35 cellular contexts compared by ENCODE assay signal in genomic region chrX:99461223-99461622, GRCh38.
"Had no signal": no experiment of that assay in that cellular context is flagged by ENCODE, and none has a peak within 500 bp of the region (broad histone marks: within the 10 kb centered on the region; RNA-seq: fewer than 3 reads in every experiment).

No MANE protein-coding gene starts in this region.

- H3K36me3 ChIP-seq: MG63 had no signal

- DNase-seq: Kasumi-1, MG63, MM.1S, MV-4-11, NCI-H1048, NCI-H1092, NCI-H1092 treated with DMSO at 0.1 percent for 48 hours, NCI-H1105, NCI-H1105 treated with DMSO at 0.1 percent for 48 hours, NCI-H1417, NCI-H1417 treated with DMSO at 0.1 percent for 48 hours, NCI-H1436, NCI-H1436 treated with DMSO at 0.1 percent for 48 hours, NCI-H146, NCI-H1694, NCI-H1694 treated with DMSO at 0.1 percent for 48 hours, NCI-H187, NCI-H187 treated with DMSO at 0.1 percent for 48 hours, NCI-H1930, NCI-H2029, NCI-H2029 treated with DMSO at 0.1 percent for 48 hours, NCI-H2081, NCI-H2081 treated with DMSO at 0.1 percent for 48 hours, NCI-H2107, NCI-H2171, NCI-H2171 treated with DMSO at 0.1 percent for 48 hours, NCI-H2227 treated with DMSO at 0.1 percent for 48 hours, NCI-H226, NCI-H345, NCI-H446, NCI-H446 treated with DMSO at 0.1 percent for 48 hours, NCI-H510A, NCI-H510A treated with DMSO at 0.1 percent for 48 hours, NCI-H524, NCI-H524 treated with DMSO at 0.1 percent for 48 hours had no signal

- H3K9me3 ChIP-seq: MG63 had no signal

- H3K27me3 ChIP-seq: MG63 had no signal

- H3K4me3 ChIP-seq: MG63 had no signal
